In genomic region chr1:8023287-8023994, GRCh38 we compare ENCODE assay signal across 1 cellular context.
TF ChIP-seq lines count a peak whose summit lies in the region.

No MANE protein-coding gene starts in this region.

TF ChIP-seq in WTC11, 78 proteins besides CTCF, POLR2A, EP300 and RAD21 (continued from another document):
- TF ChIP-seq FOXP4 (CRISPR knock-in tag; IDR thresholded peaks at IDR 0.05) (no peak), ELF4 (CRISPR knock-in tag; IDR thresholded peaks at IDR 0.05; ENCODE audit: low read depth) (no peak), ZNF232 (CRISPR knock-in tag; IDR thresholded peaks at IDR 0.05) (no peak), TEAD4 (CRISPR knock-in tag; IDR thresholded peaks at IDR 0.05) (no peak)
